Comparison of ENCODE assay signal across 8 cellular contexts in the genomic region with DNA sequence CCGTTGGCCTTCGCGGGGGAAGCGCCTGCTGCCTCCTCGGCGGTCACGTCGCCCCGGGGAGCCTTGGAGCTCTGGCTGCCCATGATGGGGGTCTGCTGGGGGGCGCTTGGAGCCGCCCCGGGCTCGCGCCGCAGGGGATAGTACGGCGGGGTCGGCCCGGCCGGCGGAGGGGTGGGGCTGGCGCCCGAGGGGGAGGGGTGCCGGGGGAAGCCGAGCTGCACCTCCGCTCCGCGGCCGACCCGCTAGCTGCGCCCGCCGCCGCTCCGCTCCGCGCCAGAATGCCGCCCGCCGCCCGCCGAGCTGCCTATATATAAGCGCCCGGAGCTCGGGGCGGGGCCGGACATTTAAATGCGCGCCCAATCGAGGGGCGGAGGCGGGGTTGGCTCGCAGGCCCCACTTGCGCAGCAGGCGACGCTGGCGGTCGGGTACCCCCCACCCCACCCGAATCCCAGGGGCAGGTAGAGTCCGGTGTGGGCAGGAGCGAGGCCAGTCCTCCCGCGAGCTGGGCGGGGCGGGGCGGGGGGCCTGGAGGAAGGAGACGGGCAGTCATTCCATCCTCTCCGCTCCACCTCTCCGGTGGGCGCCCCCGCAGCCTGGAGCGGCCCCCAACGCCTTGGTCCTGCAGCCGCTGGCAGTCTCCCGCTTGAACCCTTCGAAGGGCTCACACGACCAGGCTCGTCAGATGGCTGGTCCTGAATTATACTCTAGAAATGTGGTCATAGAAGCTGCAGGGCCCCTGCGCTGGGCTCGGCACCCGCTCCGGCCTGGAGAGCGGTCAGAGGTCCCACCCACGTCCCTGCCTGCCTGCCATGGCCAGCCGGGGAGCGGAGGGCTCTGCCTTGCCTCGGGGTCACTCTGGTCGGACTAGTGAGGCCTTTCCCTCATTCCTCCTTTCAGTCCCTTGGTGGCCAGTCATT. TPM values are rescaled to one million over a fixed set of nuclear protein-coding genes. Genes with fewer than 3 reads are reported as not detected.
DNase-seq lines count a peak whose midpoint lies in the region; ATAC-seq and TF ChIP-seq lines count a peak whose summit lies in the region.

A gene with protein sequence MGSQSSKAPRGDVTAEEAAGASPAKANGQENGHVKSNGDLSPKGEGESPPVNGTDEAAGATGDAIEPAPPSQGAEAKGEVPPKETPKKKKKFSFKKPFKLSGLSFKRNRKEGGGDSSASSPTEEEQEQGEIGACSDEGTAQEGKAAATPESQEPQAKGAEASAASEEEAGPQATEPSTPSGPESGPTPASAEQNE (minus strand): TSS at position 283 of the 917 bp plus-strand sequence. CDS start 200 bp downstream, at position 83.

- H3K27me3 Mint-ChIP-seq in CD4-positive, CD25-positive, alpha-beta regulatory T cell: peaks cover 5% of the 10 kb centered on the region

- H3K27ac Mint-ChIP-seq in CD4-positive, CD25-positive, alpha-beta regulatory T cell: peak within 1 kb of the TSS; percentile 73 to 91 (median 83)

- TF ChIP-seq EP300 in suprapubic skin (IDR thresholded peaks at IDR 0.05): no peak

- H3K4me3 ChIP-seq in CD4-positive, CD25-positive, alpha-beta regulatory T cell (ENCODE audit: low read depth, low read length): peak within 1 kb of the TSS; percentile 15
- peak within 1 kb of the TSS; percentile 98 for H3K4me3 ChIP-seq in SJCRH30
- H3K4me3 ChIP-seq in suprapubic skin: peak within 1 kb of the TSS; percentile 86

- peak within 1 kb of the TSS; percentile 89 to 93 (median 90) for H3K4me3 Mint-ChIP-seq in CD4-positive, CD25-positive, alpha-beta regulatory T cell

- WGBS in suprapubic skin: 38% methylated on average over 17 of the region's 88 CpGs

- peak; percentile 80 to 85 (median 84) for DNase-seq in CD4-positive, CD25-positive, alpha-beta regulatory T cell
- peak; percentile 88 to 89 for DNase-seq in SJCRH30
- DNase-seq in activated naive CD4-positive, alpha-beta T cell (lab: John Stamatoyannopoulos, UW): peak; percentile 57 to 90 (median 75)
- DNase-seq in globus pallidus (ENCODE audit: low spot score): peak; percentile 89
- peak in 53 of 56 donors; percentile 36 to 92 (median 80) for DNase-seq in nucleus accumbens (lab: John Stamatoyannopoulos, UW)
- DNase-seq in suprapubic skin (ENCODE audit: low spot score in 2 of 2): peak; percentile 81 to 93

- no peaks in the 10 kb centered on the region for H3K27me3 ChIP-seq in CD4-positive, CD25-positive, alpha-beta regulatory T cell (ENCODE audit: control insufficient read depth, insufficient read depth, low read length)
- H3K27me3 ChIP-seq in SJCRH30 (no peaks in the 10 kb centered on the region), suprapubic skin (no peaks in the 10 kb centered on the region)

- H3K4me1 Mint-ChIP-seq in CD4-positive, CD25-positive, alpha-beta regulatory T cell: peaks cover 0 to 34% (median 25%) of the 10 kb centered on the region in 4 donors

- peak within 1 kb of the TSS; percentile 33 for H3K27ac ChIP-seq in CD4-positive, CD25-positive, alpha-beta regulatory T cell (ENCODE audit: insufficient read depth, low read length, poor library complexity, severe bottlenecking)
- H3K27ac ChIP-seq in KOPT-K1 (ENCODE audit: low read depth, low read length, poor library complexity, severe bottlenecking) (peak within 1 kb of the TSS; percentile 60), SJCRH30 (peak within 1 kb of the TSS; percentile 64), suprapubic skin (peak within 1 kb of the TSS; percentile 81)

- no peaks in the 10 kb centered on the region for H3K9me3 ChIP-seq in CD4-positive, CD25-positive, alpha-beta regulatory T cell (ENCODE audit: control insufficient read depth in 2 of 2, low read length in 2 of 2)
- H3K9me3 ChIP-seq in KOPT-K1 (ENCODE audit: insufficient read depth, low read length, poor library complexity, severe bottlenecking) (no peaks in the 10 kb centered on the region), SJCRH30 (replicated peaks) (no peaks in the 10 kb centered on the region), suprapubic skin (no peaks in the 10 kb centered on the region)

- peak; percentile 32 to 79 for TF ChIP-seq POLR2A in suprapubic skin (IDR thresholded peaks at IDR 0.05)

- ATAC-seq in CD4-positive, CD25-positive, alpha-beta regulatory T cell (ENCODE audit: low read depth in 2 of 2): peak; percentile 61 to 65
- ATAC-seq in GM19467 (IDR thresholded peaks at IDR 0.05; ENCODE audit: unreplicated experiment): peak; percentile 45

- peaks cover 32% of the 10 kb centered on the region for H3K4me1 ChIP-seq in CD4-positive, CD25-positive, alpha-beta regulatory T cell (ENCODE audit: control insufficient read depth, insufficient read depth, low read length, poor library complexity, severe bottlenecking)
- H3K4me1 ChIP-seq in SJCRH30 (peaks cover 25% of the 10 kb centered on the region), suprapubic skin (peaks cover 76% of the 10 kb centered on the region)

- no peaks in the 10 kb centered on the region for H3K9me3 Mint-ChIP-seq in CD4-positive, CD25-positive, alpha-beta regulatory T cell

- H3K36me3 Mint-ChIP-seq in CD4-positive, CD25-positive, alpha-beta regulatory T cell: peaks cover 7% of the 10 kb centered on the region

- H3K36me3 ChIP-seq in CD4-positive, CD25-positive, alpha-beta regulatory T cell (ENCODE audit: control insufficient read depth, insufficient read depth, low read length): peaks cover 21% of the 10 kb centered on the region
- peaks cover 37% of the 10 kb centered on the region for H3K36me3 ChIP-seq in KOPT-K1 (ENCODE audit: insufficient read depth, low read length)
- peaks cover 36% of the 10 kb centered on the region for H3K36me3 ChIP-seq in SJCRH30
- H3K36me3 ChIP-seq in suprapubic skin: peaks cover 17% of the 10 kb centered on the region

- TF ChIP-seq CTCF in suprapubic skin (IDR thresholded peaks at IDR 0.05): no peak

RNA-seq across cellular contexts. Expression of the gene that starts here (rescaled TPM):
- 27.5 TPM for total RNA-seq in CD4-positive, CD25-positive, alpha-beta regulatory T cell
- polyA plus RNA-seq in CD4-positive, CD25-positive, alpha-beta regulatory T cell: 10 to 100 TPM; 34.4 to 59.4 (median 48.7) TPM
- total RNA-seq in SJCRH30 (2014; rRNA removed; shearing (Covaris generic)): 207 and 208 TPM in 2 replicates
- total RNA-seq in suprapubic skin: 10 to 100 TPM; 12.8 to 25.1 (median 19.3) TPM

Comparison
In these comparisons a context has a peak if more than half of its experiments do, and no peak if none do; other contexts are left out.
1. Peak in every context shown above with its lines: DNase-seq, ATAC-seq, H3K4me3 ChIP-seq and H3K27ac ChIP-seq.
2. H3K4me3 ChIP-seq: peak in every context shown above with its lines; median percentile 98 in SJCRH30; 86 in suprapubic skin; 15 in CD4-positive, CD25-positive, alpha-beta regulatory T cell.